ENCODE assay signal across 22 cellular contexts in genomic region chr3:41053220-41053619, GRCh38.
DNase-seq lines count a peak whose midpoint lies in the region; ATAC-seq and FAIRE-seq lines count a peak whose summit lies in the region.
"Had no signal": no experiment of that assay in that cellular context is flagged by ENCODE, and none has a peak within 500 bp of the region (broad histone marks: within the 10 kb centered on the region; RNA-seq: fewer than 3 reads in every experiment).

No MANE protein-coding gene starts in this region.

- no peak overlapping the region for H3K4me3 Mint-ChIP-seq in activated CD4-positive, alpha-beta T cell treated with anti-CD3 and anti-CD28 coated beads for 36 hours
- H3K4me3 Mint-ChIP-seq: CD8-positive, alpha-beta T cell; HFFc6; memory B cell had no signal

- no peaks in the 10 kb centered on the region for H3K4me1 Mint-ChIP-seq in activated CD4-positive, alpha-beta T cell treated with anti-CD3 and anti-CD28 coated beads for 36 hours
- H3K4me1 Mint-ChIP-seq: memory B cell had no signal

- H3K36me3 Mint-ChIP-seq in activated CD4-positive, alpha-beta T cell treated with anti-CD3 and anti-CD28 coated beads for 36 hours (ENCODE audit: low read depth): no peaks in the 10 kb centered on the region
- H3K36me3 Mint-ChIP-seq: CD8-positive, alpha-beta T cell had no signal

- CTCF ChIA-PET in activated CD4-positive, alpha-beta T cell treated with anti-CD3 and anti-CD28 coated beads for 36 hours (lab: Charles Lee): interaction anchor here (0.8 to 0.9 kb wide), 2 partner anchors 10 to 163 kb away, joined by 3 read pairs; no protein-coding TSS in a partner anchor

- H3K27me3 Mint-ChIP-seq in activated CD4-positive, alpha-beta T cell treated with anti-CD3 and anti-CD28 coated beads for 36 hours: peaks cover 3% of the 10 kb centered on the region

- intact Hi-C loops in activated CD4-positive, alpha-beta T cell treated with anti-CD3 and anti-CD28 coated beads for 36 hours (cut with DNase I, micrococcal nuclease): no loop called here

- peak; percentile 85 for ATAC-seq in activated CD4-positive, alpha-beta T cell treated with anti-CD3 and anti-CD28 coated beads for 36 hours
- ATAC-seq in HG03196 (IDR thresholded peaks at IDR 0.05; ENCODE audit: unreplicated experiment): no peak
- ATAC-seq: CD8-positive, alpha-beta T cell; GM12878; upper lobe of right lung had no signal

- POLR2A ChIA-PET in activated CD4-positive, alpha-beta T cell treated with anti-CD3 and anti-CD28 coated beads for 36 hours (lab: Charles Lee): no interaction called here

- DNase-seq in activated CD4-positive, alpha-beta T cell treated with anti-CD3 and anti-CD28 coated beads for 36 hours: peak; percentile 67
- no peak for DNase-seq in activated CD4-positive, alpha-beta T cell treated with anti-CD3 and anti-CD28 coated beads, Interleukin-2, amount 50 U/mL, for 4 hours
- peak; percentile 3 for DNase-seq in stimulated activated naive CD4-positive, alpha-beta T cell treated with Interleukin-2 at 50 U/mL for 16 hours (lab: John Stamatoyannopoulos, UW)
- no peak for DNase-seq in stimulated activated naive CD4-positive, alpha-beta T cell (lab: John Stamatoyannopoulos, UW)
- peak; percentile 53 for DNase-seq in stimulated activated CD4-positive, alpha-beta T cell treated with anti-CD3 and anti-CD28 coated beads, Interleukin-1b, Interleukin-23, amount 100 ng/mL, for 48 hours
- DNase-seq in urothelium cell line (ENCODE audit: low spot score) (no peak), DMS53 treated with DMSO at 0.1 percent for 48 hours (lab: John Stamatoyannopoulos, UW; ENCODE audit: unreplicated experiment) (no peak)
- DNase-seq: activated effector memory CD4-positive, alpha-beta T cell treated with Interleukin-2 at 50 U/mL for 16 hours; AML-193; CD8-positive, alpha-beta T cell; dermis blood vessel endothelial cell; DMS79; HFFc6; KBM-7; kidney glomerular epithelial cell; NCI-H2171; NCI-H526; retina; upper lobe of right lung had no signal

- FAIRE-seq in urothelium cell line (lab: Jason Lieb, UNC): peak; percentile 55
- FAIRE-seq: GM12878 had no signal

- no peak overlapping the region for H3K27ac Mint-ChIP-seq in activated CD4-positive, alpha-beta T cell treated with anti-CD3 and anti-CD28 coated beads for 36 hours
- H3K27ac Mint-ChIP-seq: CD8-positive, alpha-beta T cell; HFFc6; memory B cell had no signal

- H3K9me3 Mint-ChIP-seq in activated CD4-positive, alpha-beta T cell treated with anti-CD3 and anti-CD28 coated beads for 36 hours (ENCODE audit: low read depth): no peaks in the 10 kb centered on the region
- H3K9me3 Mint-ChIP-seq: CD8-positive, alpha-beta T cell; memory B cell had no signal

Comparison
In these comparisons a context has a peak if more than half of its experiments do, and no peak if none do; other contexts are left out.
1. DNase-seq: peak in activated CD4-positive, alpha-beta T cell treated with anti-CD3 and anti-CD28 coated beads for 36 hours (single experiment), stimulated activated naive CD4-positive, alpha-beta T cell treated with Interleukin-2 at 50 U/mL for 16 hours (single experiment) and stimulated activated CD4-positive, alpha-beta T cell treated with anti-CD3 and anti-CD28 coated beads, Interleukin-1b, Interleukin-23, amount 100 ng/mL, for 48 hours (single experiment); none in activated CD4-positive, alpha-beta T cell treated with anti-CD3 and anti-CD28 coated beads, Interleukin-2, amount 50 U/mL, for 4 hours (0 of 2), stimulated activated naive CD4-positive, alpha-beta T cell (0 of 6), urothelium cell line (single experiment) and DMS53 treated with DMSO at 0.1 percent for 48 hours (single experiment).